8 cellular contexts compared by ENCODE assay signal in the genomic region with DNA sequence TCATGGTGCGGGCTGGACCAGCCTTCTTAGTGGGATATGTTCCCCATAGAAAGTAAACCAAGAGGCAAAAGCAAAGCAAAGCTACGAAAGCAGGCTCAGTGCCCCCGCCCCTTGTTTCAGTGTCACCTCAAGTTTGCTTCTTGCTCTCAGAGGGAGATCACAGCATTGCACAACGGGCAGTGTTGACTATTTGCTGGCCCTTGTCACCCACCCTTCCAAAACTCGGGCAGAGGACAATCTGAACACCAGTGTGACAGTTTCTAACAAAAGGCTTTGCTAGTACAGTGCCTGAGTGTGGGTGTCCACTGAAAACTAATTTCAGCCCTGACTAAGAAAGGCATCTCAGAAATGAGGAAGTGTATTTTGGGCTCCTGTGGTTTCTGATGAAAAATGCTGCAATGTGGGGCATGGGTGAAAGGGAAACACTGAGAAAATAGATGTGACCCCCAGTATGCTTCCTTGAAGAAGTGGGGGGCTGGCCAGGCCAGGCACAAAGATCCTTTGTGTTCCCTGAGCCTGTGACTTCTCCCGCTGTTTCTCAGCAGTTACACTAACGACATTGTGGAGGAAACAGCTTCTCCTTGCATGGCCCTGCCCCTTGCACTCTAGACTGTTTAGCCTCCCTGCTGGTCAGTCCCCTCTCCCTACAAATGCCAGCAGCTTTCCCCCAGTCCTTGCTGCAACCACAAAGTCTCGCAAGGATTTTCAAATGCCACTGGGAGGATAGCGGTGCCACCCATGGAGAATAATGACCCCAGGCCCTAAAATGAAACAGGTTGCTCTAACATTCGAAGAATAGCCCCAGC.
DNase-seq lines count a peak whose midpoint lies in the region; ATAC-seq and TF ChIP-seq lines count a peak whose summit lies in the region.

No MANE protein-coding gene starts in this region.

- intact Hi-C loops in head of caudate nucleus (cut with DNase I): no loop called here

- peak; percentile 78 for ATAC-seq in GM21360 (IDR thresholded peaks at IDR 0.05; ENCODE audit: unreplicated experiment)
- ATAC-seq in HG03558 (IDR thresholded peaks at IDR 0.05; ENCODE audit: extremely low read depth, unreplicated experiment): peak; percentile 70

- TF ChIP-seq CTCF in WI38 (IDR thresholded peaks at IDR 0.05; ENCODE audit: low read depth, low read length): 0 out of 2 replicates have a peak, but pooled peaks have one; percentile 2

- peak; percentile 49 for DNase-seq in ELF-1 (ENCODE audit: low read depth, low spot score)
- DNase-seq in head of caudate nucleus: peak in 41 of 42 donors; percentile 15 to 78 (median 59)
- peak; percentile 52 for DNase-seq in putamen (ENCODE audit: low spot score)
- DNase-seq in SHP77 treated with DMSO at 0.1 percent for 48 hours (lab: John Stamatoyannopoulos, UW): no peak
- DNase-seq in stimulated activated CD4-positive, alpha-beta T cell treated with anti-CD3 and anti-CD28 coated beads, Interleukin-15, amount 100 ng/mL, for 24 hours: no peak

- H3K4me3 ChIP-seq in WI38 (ENCODE audit: low read depth, low read length): peak overlapping the region; percentile 29

Comparison
In these comparisons a context has a peak if more than half of its experiments do, and no peak if none do; other contexts are left out.
1. DNase-seq: peak in ELF-1 (single experiment), head of caudate nucleus (41 of 42) and putamen (single experiment); none in SHP77 treated with DMSO at 0.1 percent for 48 hours (single experiment) and stimulated activated CD4-positive, alpha-beta T cell treated with anti-CD3 and anti-CD28 coated beads, Interleukin-15, amount 100 ng/mL, for 24 hours (single experiment).